ENCODE assay signal across 1 cellular context in genomic region chr16:25679468-25680010, GRCh38.
TF ChIP-seq lines count a peak whose summit lies in the region.

No MANE protein-coding gene starts in this region.

TF ChIP-seq in GM23338, 12 proteins besides CTCF, POLR2A, EP300 and RAD21 (continued from another document):
- TF ChIP-seq ZNF462 (CRISPR knock-in tag; IDR thresholded peaks at IDR 0.05) = no peak
TF ChIP-seq in GM23338: peak in this region for 0.
